8 cellular contexts compared by ENCODE assay signal in genomic region chr7:102891693-102892261, GRCh38. TPM values are rescaled to one million over a fixed set of nuclear protein-coding genes. Genes with fewer than 3 reads are reported as not detected.
A peak's percentile ranks its signal among the peaks of the same experiment; 100 is the strongest.
DNase-seq lines count a peak whose midpoint lies in the region; ATAC-seq and TF ChIP-seq lines count a peak whose summit lies in the region.

No MANE protein-coding gene starts in this region.

- TF ChIP-seq CTCF in HCT116 (IDR thresholded peaks at IDR 0.05 in 2 of 3, conservative IDR thresholded peaks at IDR 0.05 in 1 of 3; ENCODE audit: borderline replicate concordance in 1 of 3, insufficient read depth in 1 of 3, low read depth in 2 of 3, low read length in 2 of 3) (no peak), foreskin fibroblast (IDR thresholded peaks at IDR 0.05; ENCODE audit: low read depth, low read length) (no peak)

- RAD21 ChIA-PET in HCT116 (lab: Charles Lee; ENCODE audit: low non-redundant PET in 1 of 2, low total read pairs in 2 of 2, uncharacterized antibody in 2 of 2, unreplicated experiment in 2 of 2) = no interaction called here

- peaks cover 0 to 5% (median 0%) of the 10 kb centered on the region in 3 donors for H3K36me3 Mint-ChIP-seq in naive thymus-derived CD8-positive, alpha-beta T cell

- H3K27me3 ChIP-seq in HCT116 (ENCODE audit: insufficient read depth, low read length) (no peaks in the 10 kb centered on the region), SJSA1 (replicated peaks) (no peaks in the 10 kb centered on the region), skeletal muscle tissue (ENCODE audit: control insufficient read depth in 3 of 3, insufficient read depth in 3 of 3, low read length in 3 of 3) (no peaks in the 10 kb centered on the region)

- DNase-seq in HCT116 (ENCODE audit: low read depth, low spot score) (no peak), SJSA1 (ENCODE audit: low read depth in 1 of 2, low spot score in 2 of 2) (peak; percentile 47 to 49), foreskin fibroblast (peak; percentile 87 to 91), NCI-H187 treated with DMSO at 0.1 percent for 48 hours (lab: John Stamatoyannopoulos, UW) (no peak), NCI-H526 (lab: John Stamatoyannopoulos, UW) (no peak)
- no peak for DNase-seq in naive thymus-derived CD8-positive, alpha-beta T cell

- BruUV-seq in HCT116 (replicated peaks; lab: Mats Ljungman, UMichigan) = no TSS peak

- no peak overlapping the region for H3K4me3 Mint-ChIP-seq in naive thymus-derived CD8-positive, alpha-beta T cell

- POLR2A ChIA-PET in HCT116 (lab: Charles Lee) = no interaction called here
- POLR2A ChIA-PET in naive thymus-derived CD8-positive, alpha-beta T cell (lab: Charles Lee) = no interaction called here

- H3K36me3 ChIP-seq in HCT116 (ENCODE audit: control insufficient read depth in 1 of 2, insufficient read depth in 2 of 2, low read length in 2 of 2) (no peaks in the 10 kb centered on the region), SJSA1 (no peaks in the 10 kb centered on the region), skeletal muscle tissue (ENCODE audit: control insufficient read depth in 3 of 3, insufficient read depth in 3 of 3, low read length in 3 of 3) (no peaks in the 10 kb centered on the region)

- no peak for TF ChIP-seq POLR2A in HCT116 (IDR thresholded peaks at IDR 0.05; ENCODE audit: borderline replicate concordance, extremely low read depth, insufficient read depth, insufficient read length)

- ATAC-seq in HCT116 = peak; percentile 54; the same call in 1 of the 2 replicates
- ATAC-seq in naive thymus-derived CD8-positive, alpha-beta T cell = no peak
- ATAC-seq in GM21367 (IDR thresholded peaks at IDR 0.05; ENCODE audit: unreplicated experiment) = no peak

- H3K27ac ChIP-seq in HCT116 (ENCODE audit: low read depth, low read length) (no peak overlapping the region), SJSA1 (no peak overlapping the region), skeletal muscle tissue (ENCODE audit: low read depth, low read length) (peak overlapping the region; percentile 37)

- H3K9ac ChIP-seq in HCT116 (ENCODE audit: low read length) = no peak overlapping the region
- H3K9ac ChIP-seq in skeletal muscle tissue (ENCODE audit: low read depth in 1 of 3, low read length in 3 of 3) = no peak overlapping the region

- peaks cover 0 to 11% of the 10 kb centered on the region in 2 experiments; a peak in 3 of 4 replicates for H3K4me1 ChIP-seq in HCT116 (ENCODE audit: control insufficient read depth in 1 of 2, insufficient read depth in 2 of 2, low read length in 2 of 2)
- peaks cover 50% of the 10 kb centered on the region for H3K4me1 ChIP-seq in SJSA1 (replicated peaks)
- H3K4me1 ChIP-seq in skeletal muscle tissue (ENCODE audit: control insufficient read depth in 3 of 3, insufficient read depth in 3 of 3, low read length in 3 of 3) = peaks cover 2 to 20% (median 16%) of the 10 kb centered on the region in 3 donors

- peaks cover 0 to 4% (median 0%) of the 10 kb centered on the region in 9 donors for H3K9me3 Mint-ChIP-seq in naive thymus-derived CD8-positive, alpha-beta T cell

- intact Hi-C loops in HCT116 (cut with micrococcal nuclease) = no loop called here

- H3K4me1 Mint-ChIP-seq in naive thymus-derived CD8-positive, alpha-beta T cell = no peaks in the 10 kb centered on the region

- no peaks in the 10 kb centered on the region for H3K79me2 ChIP-seq in HCT116 (ENCODE audit: insufficient read depth, low read length)

- 0 out of 2 replicates have a peak overlapping the region, but pooled peaks have one; percentile 2 for H3K4me2 ChIP-seq in HCT116 (ENCODE audit: low read length)

- H3K4me3 ChIP-seq in HCT116 (replicated peaks in 1 of 2; ENCODE audit: low read depth in 1 of 2, low read length in 2 of 2) = no peak overlapping the region
- no peak overlapping the region for H3K4me3 ChIP-seq in SJSA1
- no peak overlapping the region for H3K4me3 ChIP-seq in foreskin fibroblast (ENCODE audit: low read depth in 1 of 2, low read length in 2 of 2)
- no peak overlapping the region for H3K4me3 ChIP-seq in skeletal muscle tissue (ENCODE audit: low read length in 3 of 3)

- H3K27ac Mint-ChIP-seq in naive thymus-derived CD8-positive, alpha-beta T cell = no peak overlapping the region

- no peak for TF ChIP-seq RAD21 in HCT116 (IDR thresholded peaks at IDR 0.05; ENCODE audit: low read depth)

- H3K9me3 ChIP-seq in HCT116 (ENCODE audit: control insufficient read depth in 1 of 2, insufficient read depth in 1 of 2, low read depth in 1 of 2, low read length in 2 of 2) (no peaks in the 10 kb centered on the region), SJSA1 (replicated peaks) (no peaks in the 10 kb centered on the region), skeletal muscle tissue (ENCODE audit: control insufficient read depth in 3 of 3, low read length in 3 of 3) (no peaks in the 10 kb centered on the region)

- H3K9me2 ChIP-seq in HCT116 (ENCODE audit: insufficient read depth) = no peaks in the 10 kb centered on the region

- CTCF ChIA-PET in HCT116 (lab: Charles Lee) = no interaction called here

- peaks cover 0 to 3% (median 0%) of the 10 kb centered on the region in 5 donors for H3K27me3 Mint-ChIP-seq in naive thymus-derived CD8-positive, alpha-beta T cell

- no peak overlapping the region for H2AFZ ChIP-seq in HCT116 (ENCODE audit: low read depth, low read length, poor library complexity, severe bottlenecking)

- no peaks in the 10 kb centered on the region for H4K20me1 ChIP-seq in HCT116 (ENCODE audit: insufficient read depth)

TF ChIP-seq in HCT116, 20 proteins besides CTCF, POLR2A, EP300 and RAD21:
- TF ChIP-seq EZH2 (IDR thresholded peaks at IDR 0.05) = no peak
- no peak for TF ChIP-seq CBX3 (IDR thresholded peaks at IDR 0.05; ENCODE audit: low read depth)
- TF ChIP-seq, protein P1, sequence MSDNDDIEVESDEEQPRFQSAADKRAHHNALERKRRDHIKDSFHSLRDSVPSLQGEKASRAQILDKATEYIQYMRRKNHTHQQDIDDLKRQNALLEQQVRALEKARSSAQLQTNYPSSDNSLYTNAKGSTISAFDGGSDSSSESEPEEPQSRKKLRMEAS (IDR thresholded peaks at IDR 0.05) = no peak
- TF ChIP-seq FOSL1 (IDR thresholded peaks at IDR 0.05; ENCODE audit: low read depth) = peak; percentile 4; the same call in 1 of the 2 replicates
- TF ChIP-seq ATF3 (IDR thresholded peaks at IDR 0.05) = no peak
- TF ChIP-seq SIN3A (IDR thresholded peaks at IDR 0.05; ENCODE audit: low read depth) = no peak
TF ChIP-seq in HCT116: peak in this region for 1.

RNA-seq across cellular contexts. Expression of gene LRRC17, which starts 21.0 kb away (rescaled TPM):
- total RNA-seq in HCT116 (2021; ENCODE audit: unreplicated experiment) (0.47 TPM), skeletal muscle tissue (28.2 TPM)
- 0.07 and 0.24 TPM in 2 replicates for polyA plus RNA-seq in HCT116 (2012)
- total RNA-seq in SJSA1 (2014; rRNA removed; shearing (Covaris generic)) = 8.3 and 10.9 TPM in 2 replicates
- total RNA-seq in naive thymus-derived CD8-positive, alpha-beta T cell = under 1 TPM in 1 of 2 experiments, not detected in 1; 0.60 TPM
- not detected for polyA plus RNA-seq in naive thymus-derived CD8-positive, alpha-beta T cell

Comparison
In these comparisons a context has a peak if more than half of its experiments do, and no peak if none do; other contexts are left out.
1. DNase-seq: peak in SJSA1 (2 of 2) and foreskin fibroblast (2 of 2); none in HCT116 (single experiment), NCI-H187 treated with DMSO at 0.1 percent for 48 hours (single experiment), naive thymus-derived CD8-positive, alpha-beta T cell (0 of 10) and NCI-H526 (0 of 2).